33 cellular contexts compared by ENCODE assay signal in genomic region chr9:105376893-105377292, GRCh38.
"Had no signal": no experiment of that assay in that cellular context is flagged by ENCODE, and none has a peak within 500 bp of the region (broad histone marks: within the 10 kb centered on the region; RNA-seq: fewer than 3 reads in every experiment).

No MANE protein-coding gene starts in this region.

- H3K27me3 ChIP-seq: brain microvascular endothelial cell, cardiac muscle cell had no signal

- H3K9ac ChIP-seq: KMS-11 had no signal

- FAIRE-seq: RCC 7860 had no signal

- ATAC-seq: activated CD8-positive, alpha-beta memory T cell treated with anti-CD3 and anti-CD28 coated beads, Interleukin-2, amount 10 ng/mL, durations not matched to agents 7 days and 5 days; activated naive CD8-positive, alpha-beta T cell treated with anti-CD3 and anti-CD28 coated beads, Interleukin-2, amount 50 U/mL, for 24 hours; Right ventricle myocardium inferior; SK-N-SH treated with all-trans-retinoic acid at 6 μM for 48 hours had no signal

- H3K4me2 ChIP-seq: KMS-11 had no signal

- DNase-seq: activated CD4-positive, alpha-beta memory T cell treated with anti-CD3 and anti-CD28 coated beads, Interleukin-2, amount 10 ng/mL, durations not matched to agents 7 days and 5 days; activated CD4-positive, alpha-beta T cell treated with anti-CD3 and anti-CD28 coated beads for 1 hour; activated CD4-positive, alpha-beta T cell treated with anti-CD3 and anti-CD28 coated beads for 48 hours; activated CD4-positive, CD25-positive, alpha-beta regulatory T cell; activated CD8-positive, alpha-beta memory T cell treated with anti-CD3 and anti-CD28 coated beads for 24 hours; activated CD8-positive, alpha-beta memory T cell treated with anti-CD3 and anti-CD28 coated beads, Interleukin-2, amount 10 ng/mL, durations not matched to agents 7 days and 5 days; activated CD8-positive, alpha-beta memory T cell treated with anti-CD3 and anti-CD28 coated beads, Interleukin-2, amount 50 U/mL, for 48 hours; activated effector memory CD4-positive, alpha-beta T cell treated with Interleukin-2 at 50 U/mL for 16 hours; activated naive CD4-positive, alpha-beta T cell treated with anti-CD3 and anti-CD28 coated beads, Interleukin-2, amount 10 ng/mL, durations not matched to agents 7 days and 5 days; activated naive CD8-positive, alpha-beta T cell treated with anti-CD3 and anti-CD28 coated beads, Interleukin-2, amount 50 U/mL, for 24 hours; activated T-cell treated with anti-CD3 and anti-CD28 coated beads, Interleukin-2, amount 50 U/mL, for 48 hours; anterior cingulate cortex; brain microvascular endothelial cell; MM.1S; MV-4-11; NCI-H1092; NCI-H1436 treated with DMSO at 0.1 percent for 48 hours; NCI-H1694 treated with DMSO at 0.1 percent for 48 hours; NCI-H2029; NCI-H345; NCI-H524 treated with DMSO at 0.1 percent for 48 hours; SIG-M5; SW 1271; T-helper 1 cell; T-helper 2 cell; T-helper 9 cell; WERI-Rb-1 had no signal

- H3K4me3 ChIP-seq: cardiac muscle cell had no signal

- H3K27ac ChIP-seq: brain microvascular endothelial cell, cardiac muscle cell, KMS-11, RWPE1, WERI-Rb-1 had no signal
